In the genomic region with DNA sequence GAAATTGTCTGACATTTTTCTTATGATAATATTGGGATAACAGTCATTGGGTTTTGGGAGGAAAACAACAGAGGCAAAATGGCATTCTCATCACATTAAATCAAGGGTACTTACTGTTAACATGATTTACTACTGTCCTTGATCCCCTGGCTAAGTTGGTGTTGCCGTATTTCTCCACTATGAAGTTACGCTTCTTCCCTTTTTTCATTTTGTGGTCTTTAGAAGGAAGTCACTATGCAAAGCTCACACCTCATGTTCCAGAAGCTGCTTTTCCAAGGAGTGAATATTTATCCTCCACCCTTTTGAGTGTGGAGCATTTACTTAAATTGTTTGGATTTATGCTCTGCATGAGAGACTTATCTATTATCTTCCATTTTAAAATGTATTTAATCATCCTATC, we compare ENCODE assay signal across 17 cellular contexts.
"Had no signal": no experiment of that assay in that cellular context is flagged by ENCODE, and none has a peak within 500 bp of the region (broad histone marks: within the 10 kb centered on the region; RNA-seq: fewer than 3 reads in every experiment).

No MANE protein-coding gene starts in this region.

- H3K9me3 ChIP-seq: pancreas, thoracic aorta had no signal

- H3K4me3 ChIP-seq: pancreas, thoracic aorta had no signal

- ATAC-seq: activated CD4-positive, alpha-beta T cell treated with anti-CD3 and anti-CD28 coated beads for 36 hours; pancreas had no signal

- H3K36me3 ChIP-seq: pancreas, thoracic aorta, WERI-Rb-1 had no signal

- DNase-seq: activated CD4-positive, alpha-beta memory T cell treated with anti-CD3 and anti-CD28 coated beads, Interleukin-2, amount 10 ng/mL, durations not matched to agents 7 days and 5 days; activated CD4-positive, alpha-beta T cell treated with anti-CD3 and anti-CD28 coated beads for 36 hours; activated CD8-positive, alpha-beta memory T cell treated with anti-CD3 and anti-CD28 coated beads, Interleukin-2, amount 50 U/mL, for 4 hours; activated naive CD8-positive, alpha-beta T cell treated with anti-CD3 and anti-CD28 coated beads, Interleukin-2, amount 10 ng/mL, durations not matched to agents 7 days and 5 days; activated T-cell treated with anti-CD3 and anti-CD28 coated beads, Interleukin-2, amount 50 U/mL, for 72 hours; anterior cingulate cortex; cerebellar nuclear complex; hippocampal formation; mesendoderm; pancreas; retina; stimulated activated CD4-positive, alpha-beta T cell treated with anti-CD3 and anti-CD28 coated beads, Interleukin-15, amount 100 ng/mL, for 24 hours; stimulated activated CD4-positive, alpha-beta T cell treated with anti-CD3 and anti-CD28 coated beads, Interleukin-4, amount 100 ng/mL, for 4 hours; stimulated activated naive CD8-positive, alpha-beta T cell treated with anti-CD3 and anti-CD28 coated beads, Interleukin-15, amount 100 ng/mL, for 72 hours; WERI-Rb-1 had no signal

- FAIRE-seq: urothelium cell line had no signal

- H3K27ac ChIP-seq: pancreas, thoracic aorta, WERI-Rb-1 had no signal

- H3K27me3 ChIP-seq: pancreas had no signal
